ENCODE assay signal across 21 cellular contexts in genomic region chr2:170885130-170885791, GRCh38. TPM values are rescaled to one million over a fixed set of nuclear protein-coding genes. Genes with fewer than 3 reads are reported as not detected.
DNase-seq lines count a peak whose midpoint lies in the region; ATAC-seq and TF ChIP-seq lines count a peak whose summit lies in the region.
"Had no signal": no experiment of that assay in that cellular context is flagged by ENCODE, and none has a peak within 500 bp of the region (broad histone marks: within the 10 kb centered on the region; RNA-seq: fewer than 3 reads in every experiment).

No MANE protein-coding gene starts in this region.

- no peaks in the 10 kb centered on the region for H3K9me3 ChIP-seq in gastrocnemius medialis
- H3K9me3 ChIP-seq: left lung, mucosa of descending colon, neutrophil, suprapubic skin had no signal

- no peaks in the 10 kb centered on the region for H3K9me3 Mint-ChIP-seq in activated CD4-positive, alpha-beta T cell treated with anti-CD3 and anti-CD28 coated beads, Interleukin-2, amount 10 ng/mL, durations not matched to agents 7 days and 5 days
- H3K9me3 Mint-ChIP-seq: activated naive CD8-positive, alpha-beta T cell treated with anti-CD3 and anti-CD28 coated beads, Interleukin-2, amount 50 U/mL, for 24 hours; activated T-helper 2 cell treated with anti-CD3 and anti-CD28 coated beads, Interferon-gamma antibody, Interleukin-2, Interleukin-4, amounts not matched to agents 10 μg/mL and 5 μg/mL and 100 μg/mL, durations not matched to agents 14 hours and 24 hours and 36 hours had no signal

- POLR2A ChIA-PET in activated CD4-positive, alpha-beta T cell treated with anti-CD3 and anti-CD28 coated beads, Interleukin-2, amount 10 ng/mL, durations not matched to agents 7 days and 5 days (lab: Charles Lee): interaction anchor here (1.0 kb wide), 1 partner anchor 12 kb away, joined by 3 read pairs; no protein-coding TSS in a partner anchor

- no peak overlapping the region for H3K27ac Mint-ChIP-seq in activated CD4-positive, alpha-beta T cell treated with anti-CD3 and anti-CD28 coated beads, Interleukin-2, amount 10 ng/mL, durations not matched to agents 7 days and 5 days
- H3K27ac Mint-ChIP-seq: activated CD4-positive, alpha-beta T cell treated with anti-CD3 and anti-CD28 coated beads for 36 hours; activated naive CD8-positive, alpha-beta T cell treated with anti-CD3 and anti-CD28 coated beads, Interleukin-2, amount 50 U/mL, for 24 hours; activated T-helper 2 cell treated with anti-CD3 and anti-CD28 coated beads, Interferon-gamma antibody, Interleukin-2, Interleukin-4, amounts not matched to agents 10 μg/mL and 5 μg/mL and 100 μg/mL, durations not matched to agents 14 hours and 24 hours and 36 hours; B cell had no signal

- H3K36me3 ChIP-seq in gastrocnemius medialis: no peaks in the 10 kb centered on the region
- H3K36me3 ChIP-seq: left lung, neutrophil, suprapubic skin had no signal

- peaks cover 40% of the 10 kb centered on the region for H3K27me3 Mint-ChIP-seq in activated CD4-positive, alpha-beta T cell treated with anti-CD3 and anti-CD28 coated beads, Interleukin-2, amount 10 ng/mL, durations not matched to agents 7 days and 5 days

- TF ChIP-seq CTCF in epithelial cell of proximal tubule (conservative IDR thresholded peaks at IDR 0.05; ENCODE audit: low read depth, low read length) (peak; percentile 8), gastrocnemius medialis (IDR thresholded peaks at IDR 0.05 in 4 of 5, conservative IDR thresholded peaks at IDR 0.05 in 1 of 5) (no peak)

- no peak for ATAC-seq in gastrocnemius medialis
- ATAC-seq: activated CD4-positive, alpha-beta T cell treated with anti-CD3 and anti-CD28 coated beads for 36 hours; activated naive CD8-positive, alpha-beta T cell treated with anti-CD3 and anti-CD28 coated beads, Interleukin-2, amount 50 U/mL, for 24 hours; left lung; mucosa of descending colon had no signal

- in situ Hi-C loops in gastrocnemius medialis (cut with MboI; ENCODE audit: low sequenced_read_pairs in 4 of 4): no loop called here

- H3K4me1 Mint-ChIP-seq in activated CD4-positive, alpha-beta T cell treated with anti-CD3 and anti-CD28 coated beads, Interleukin-2, amount 10 ng/mL, durations not matched to agents 7 days and 5 days: no peaks in the 10 kb centered on the region
- H3K4me1 Mint-ChIP-seq: activated CD4-positive, alpha-beta T cell treated with anti-CD3 and anti-CD28 coated beads for 36 hours; activated naive CD8-positive, alpha-beta T cell treated with anti-CD3 and anti-CD28 coated beads, Interleukin-2, amount 50 U/mL, for 24 hours had no signal

- H3K4me3 ChIP-seq in epithelial cell of proximal tubule (ENCODE audit: low read depth, low read length): no peak overlapping the region
- no peak overlapping the region for H3K4me3 ChIP-seq in gastrocnemius medialis
- H3K4me3 ChIP-seq: left lung, mucosa of descending colon, suprapubic skin had no signal

- no peak overlapping the region for H3K27ac ChIP-seq in gastrocnemius medialis
- H3K27ac ChIP-seq: left lung, neutrophil, RWPE1, suprapubic skin had no signal

- intact Hi-C loops in gastrocnemius medialis (cut with DNase I; ENCODE audit: low total_unique reads): no loop called here

- H3K4me3 Mint-ChIP-seq in activated CD4-positive, alpha-beta T cell treated with anti-CD3 and anti-CD28 coated beads, Interleukin-2, amount 10 ng/mL, durations not matched to agents 7 days and 5 days: no peak overlapping the region
- H3K4me3 Mint-ChIP-seq: activated CD4-positive, alpha-beta T cell treated with anti-CD3 and anti-CD28 coated beads for 36 hours; activated naive CD8-positive, alpha-beta T cell treated with anti-CD3 and anti-CD28 coated beads, Interleukin-2, amount 50 U/mL, for 24 hours; B cell had no signal

- TF ChIP-seq POLR2A in gastrocnemius medialis (IDR thresholded peaks at IDR 0.05): no peak

- CTCF ChIA-PET in activated CD4-positive, alpha-beta T cell treated with anti-CD3 and anti-CD28 coated beads, Interleukin-2, amount 10 ng/mL, durations not matched to agents 7 days and 5 days (lab: Charles Lee): interaction anchor here (1.3 to 1.4 kb wide), 3 partner anchors 11 to 28 kb away, joined by 3 to 5 read pairs (median 3); no protein-coding TSS in a partner anchor

- no peaks in the 10 kb centered on the region for H3K4me1 ChIP-seq in gastrocnemius medialis
- H3K4me1 ChIP-seq: left lung, suprapubic skin had no signal

- H3K36me3 Mint-ChIP-seq in activated CD4-positive, alpha-beta T cell treated with anti-CD3 and anti-CD28 coated beads, Interleukin-2, amount 10 ng/mL, durations not matched to agents 7 days and 5 days (ENCODE audit: low read depth): no peaks in the 10 kb centered on the region

- DNase-seq in EH (ENCODE audit: low read depth) (peak; percentile 63), M059J (ENCODE audit: low read depth) (peak; percentile 69), epithelial cell of proximal tubule (ENCODE audit: low read depth) (no peak), renal cortical epithelial cell (ENCODE audit: low read depth) (peak; percentile 13), Kasumi-1 (lab: John Stamatoyannopoulos, UW) (no peak), gastrocnemius medialis (no peak)
- DNase-seq in activated CD4-positive, alpha-beta T cell treated with anti-CD3 and anti-CD28 coated beads, Interleukin-2, amount 10 ng/mL, durations not matched to agents 7 days and 5 days: no peak
- DNase-seq: activated CD4-positive, alpha-beta T cell treated with anti-CD3 and anti-CD28 coated beads for 36 hours; activated naive CD8-positive, alpha-beta T cell treated with anti-CD3 and anti-CD28 coated beads, Interleukin-2, amount 50 U/mL, for 24 hours; GDM1; KBM-7; left lung; mucosa of descending colon; NCI-H2081; NK-92 treated with Interleukin-12 subunit alpha and Interleukin-12 subunit beta, amount 100 ng/mL, for 24 hours; retina had no signal

- H3K27me3 ChIP-seq in gastrocnemius medialis: no peaks in the 10 kb centered on the region
- H3K27me3 ChIP-seq: left lung, neutrophil had no signal

RNA-seq across cellular contexts. Expression of gene GORASP2, which starts 43.8 kb away (rescaled TPM):
- total RNA-seq in M059J (2014; rRNA removed; shearing (Covaris generic)): 57.4 and 58.6 TPM in 2 replicates
- total RNA-seq in epithelial cell of proximal tubule (56.2 and 65.6 TPM in 2 replicates), renal cortical epithelial cell (30.9 and 39.1 TPM in 2 replicates), gastrocnemius medialis (10 to 100 TPM; 53.9 to 67.0 (median 56.3) TPM)
- total RNA-seq in activated CD4-positive, alpha-beta T cell treated with anti-CD3 and anti-CD28 coated beads, Interleukin-2, amount 10 ng/mL, durations not matched to agents 7 days and 5 days: 10 to 100 TPM; 58.7 to 62.0 TPM

Comparison
In these comparisons a context has a peak if more than half of its experiments do, and no peak if none do; other contexts are left out.
1. DNase-seq: peak in EH (single experiment), M059J (single experiment) and renal cortical epithelial cell (single experiment); none in epithelial cell of proximal tubule (single experiment), Kasumi-1 (0 of 2), gastrocnemius medialis (0 of 2) and activated CD4-positive, alpha-beta T cell treated with anti-CD3 and anti-CD28 coated beads, Interleukin-2, amount 10 ng/mL, durations not matched to agents 7 days and 5 days (single experiment).